In the genomic region with DNA sequence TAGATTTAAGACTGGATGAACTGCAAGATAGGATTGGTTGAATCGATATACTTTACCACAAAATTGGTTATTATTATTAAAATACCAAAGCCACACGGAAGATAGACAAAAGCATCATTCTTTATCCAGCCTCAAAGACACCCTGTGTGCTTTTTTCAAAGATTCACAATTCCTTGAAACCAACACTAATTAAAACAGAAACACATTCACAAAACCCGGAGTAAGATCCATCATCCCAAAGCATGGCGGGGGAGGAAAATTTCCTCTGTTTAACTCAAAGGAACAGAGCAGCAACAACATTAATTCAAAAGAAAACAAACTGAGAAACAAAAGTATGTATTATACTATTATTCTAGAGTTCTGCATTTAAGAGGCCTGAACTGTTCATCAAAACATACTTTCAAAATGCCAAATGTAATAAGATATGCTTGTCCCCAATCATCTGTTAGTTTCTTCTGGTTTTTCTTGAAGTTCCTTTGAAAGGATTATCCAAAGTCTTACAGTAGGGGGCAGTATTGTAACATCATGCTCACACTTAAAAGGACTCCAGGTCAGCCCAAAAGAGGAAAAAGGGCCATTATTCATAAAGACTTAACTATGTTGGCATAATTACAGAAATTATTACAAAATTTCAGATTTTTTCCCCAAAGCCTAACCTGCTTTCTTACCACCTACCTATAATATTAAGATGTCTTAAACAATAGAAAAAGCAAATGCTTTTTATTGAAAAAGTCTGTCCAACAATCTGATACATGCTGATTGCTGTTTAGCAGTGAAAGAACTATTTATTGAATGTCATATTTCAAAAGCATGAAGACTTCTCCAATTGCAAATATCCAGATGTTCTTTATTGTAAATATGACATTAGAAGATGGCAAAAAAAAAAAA, we compare ENCODE assay signal across 8 cellular contexts.
DNase-seq lines count a peak whose midpoint lies in the region; ATAC-seq, FAIRE-seq and TF ChIP-seq lines count a peak whose summit lies in the region.

No MANE protein-coding gene starts in this region.

- H3K4me1 ChIP-seq in upper lobe of left lung = peaks cover 0 to 8% (median 5%) of the 10 kb centered on the region in 4 donors

- no peaks in the 10 kb centered on the region for H3K9me3 Mint-ChIP-seq in activated T-cell treated with anti-CD3 and anti-CD28 coated beads, Interleukin-2, amount 50 U/mL, for 72 hours

- H3K4me3 ChIP-seq in bronchial epithelial cell (ENCODE audit: low read depth, low read length) = no peak overlapping the region
- no peak overlapping the region for H3K4me3 ChIP-seq in upper lobe of left lung

- TF ChIP-seq EP300 in upper lobe of left lung (IDR thresholded peaks at IDR 0.05) = no peak

- H3K36me3 ChIP-seq in bronchial epithelial cell (ENCODE audit: control insufficient read depth, insufficient read depth, low read length) = no peaks in the 10 kb centered on the region
- H3K36me3 ChIP-seq in upper lobe of left lung = no peaks in the 10 kb centered on the region

- H3K36me3 Mint-ChIP-seq in activated T-cell treated with anti-CD3 and anti-CD28 coated beads, Interleukin-2, amount 50 U/mL, for 72 hours (ENCODE audit: insufficient read depth in 2 of 2) = no peaks in the 10 kb centered on the region

- H3K4me1 Mint-ChIP-seq in activated T-cell treated with anti-CD3 and anti-CD28 coated beads, Interleukin-2, amount 50 U/mL, for 72 hours (ENCODE audit: low read depth) = no peaks in the 10 kb centered on the region

- no peaks in the 10 kb centered on the region for H3K27me3 ChIP-seq in bronchial epithelial cell (ENCODE audit: control insufficient read depth, insufficient read depth, low read length)
- H3K27me3 ChIP-seq in upper lobe of left lung = no peaks in the 10 kb centered on the region

- peak; percentile 36 to 47 for ATAC-seq in activated T-cell treated with anti-CD3 and anti-CD28 coated beads, Interleukin-2, amount 50 U/mL, for 72 hours (replicated peaks in 1 of 2)
- ATAC-seq in upper lobe of left lung (ENCODE audit: low FRiP score in 2 of 2) (peak; percentile 43 to 84), GM19023 (IDR thresholded peaks at IDR 0.05; ENCODE audit: unreplicated experiment) (no peak)

- no peak overlapping the region for H3K27ac ChIP-seq in upper lobe of left lung

- peak; percentile 52 for TF ChIP-seq CTCF in bronchial epithelial cell (IDR thresholded peaks at IDR 0.05; ENCODE audit: insufficient read depth, low read length, severe bottlenecking)
- TF ChIP-seq CTCF in upper lobe of left lung (IDR thresholded peaks at IDR 0.05) = peak; percentile 47 to 77 (median 65)

- 59 to 67% methylated on average over 4 of the region's 4 CpGs for WGBS in upper lobe of left lung, 2 donors

- FAIRE-seq in bronchial epithelial cell (lab: Jason Lieb, UNC) = no peak

- TF ChIP-seq POLR2A in upper lobe of left lung (IDR thresholded peaks at IDR 0.05) = no peak

- no peak overlapping the region for H3K27ac Mint-ChIP-seq in activated T-cell treated with anti-CD3 and anti-CD28 coated beads, Interleukin-2, amount 50 U/mL, for 72 hours

- H3K27me3 Mint-ChIP-seq in activated T-cell treated with anti-CD3 and anti-CD28 coated beads, Interleukin-2, amount 50 U/mL, for 72 hours (ENCODE audit: low read depth) = no peaks in the 10 kb centered on the region

- no peak overlapping the region for H3K4me3 Mint-ChIP-seq in activated T-cell treated with anti-CD3 and anti-CD28 coated beads, Interleukin-2, amount 50 U/mL, for 72 hours

- no peaks in the 10 kb centered on the region for H3K9me3 ChIP-seq in upper lobe of left lung

- peak in 1 of 2 donors; percentile 2 for DNase-seq in activated T-cell treated with anti-CD3 and anti-CD28 coated beads, Interleukin-2, amount 50 U/mL, for 72 hours
- DNase-seq in activated T-cell treated with anti-CD3 and anti-CD28 coated beads for 4 hours (no peak), HS-27A (ENCODE audit: low read depth) (peak; percentile 62), NCI-H748 treated with DMSO at 0.1 percent for 48 hours (lab: John Stamatoyannopoulos, UW) (peak; percentile 49), bronchial epithelial cell (ENCODE audit: low read depth) (peak; percentile 79), kidney tubule cell (ENCODE audit: low spot score) (peak; percentile 71), upper lobe of left lung (no peak)

Comparison
In these comparisons a context has a peak if more than half of its experiments do, and no peak if none do; other contexts are left out.
1. DNase-seq: peak in HS-27A (single experiment), NCI-H748 treated with DMSO at 0.1 percent for 48 hours (single experiment), bronchial epithelial cell (single experiment) and kidney tubule cell (single experiment); none in activated T-cell treated with anti-CD3 and anti-CD28 coated beads for 4 hours (single experiment) and upper lobe of left lung (0 of 2).